Comparison of ENCODE assay signal across 10 cellular contexts in the genomic region with DNA sequence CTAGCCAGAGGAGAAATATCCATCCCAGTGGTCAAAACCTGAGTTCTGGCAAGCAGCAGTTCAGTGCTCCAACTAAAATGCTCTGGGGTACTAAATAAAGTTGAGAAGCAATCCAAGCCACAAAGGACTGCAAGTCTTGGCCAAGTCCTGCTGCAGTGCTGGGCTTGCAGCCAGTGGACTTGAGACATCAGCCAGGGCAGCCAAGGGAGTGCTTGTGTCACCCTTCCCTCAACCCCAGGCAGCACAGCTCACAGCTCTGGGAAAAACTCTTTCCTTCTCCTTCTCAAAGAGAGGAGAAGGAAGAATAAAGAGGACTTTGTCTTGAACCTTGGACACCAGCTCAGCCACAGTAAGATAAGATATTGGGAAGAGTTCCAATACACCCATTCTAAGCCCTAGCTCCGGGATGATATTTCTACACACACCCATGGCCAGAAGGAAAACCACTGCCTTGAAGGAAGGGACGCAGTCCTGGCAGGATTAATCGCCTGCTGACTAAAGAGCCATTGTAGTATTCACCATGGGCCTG.
DNase-seq lines count a peak whose midpoint lies in the region; ATAC-seq and TF ChIP-seq lines count a peak whose summit lies in the region.
"Had no signal": no experiment of that assay in that cellular context is flagged by ENCODE, and none has a peak within 500 bp of the region (broad histone marks: within the 10 kb centered on the region; RNA-seq: fewer than 3 reads in every experiment).

No MANE protein-coding gene starts in this region.

- H3K4me1 ChIP-seq in ovary (ENCODE audit: insufficient read depth), result no peaks in the 10 kb centered on the region

- WGBS in ovary, 3 donors, result 32 to 39% (median 37%) methylated on average over 3 of the region's 3 CpGs

- no peaks in the 10 kb centered on the region for H3K36me3 ChIP-seq in ovary
- H3K36me3 ChIP-seq: neutrophil had no signal

- in situ Hi-C loops in astrocyte of the cerebellum (cut with HindIII; ENCODE audit: low sequenced_read_pairs), result no loop called here

- no peak for TF ChIP-seq CTCF in astrocyte of the cerebellum (IDR thresholded peaks at IDR 0.05; ENCODE audit: low read depth, low read length, missing control alignments)
- TF ChIP-seq CTCF in ovary (IDR thresholded peaks at IDR 0.05), result no peak

- no peak for TF ChIP-seq EP300 in ovary (IDR thresholded peaks at IDR 0.05)

- H3K27ac ChIP-seq in ovary, result no peak overlapping the region
- H3K27ac ChIP-seq: neutrophil had no signal

- ATAC-seq in GM21723 (IDR thresholded peaks at IDR 0.05; ENCODE audit: unreplicated experiment) (no peak), GM19467 (IDR thresholded peaks at IDR 0.05; ENCODE audit: unreplicated experiment) (no peak)
- ATAC-seq: WTC11 had no signal

- H3K4me3 ChIP-seq in astrocyte of the cerebellum (ENCODE audit: low read depth, low read length) (no peak overlapping the region), ovary (no peak overlapping the region)

- H3K9me3 ChIP-seq in ovary, result no peaks in the 10 kb centered on the region
- H3K9me3 ChIP-seq: neutrophil had no signal

- intact Hi-C loops in head of caudate nucleus (cut with DNase I) (no loop called here), ovary (cut with DNase I) (no loop called here)

- H3K27me3 ChIP-seq in ovary, result peaks cover 3% of the 10 kb centered on the region
- H3K27me3 ChIP-seq: neutrophil had no signal

- DNase-seq in AG20443 (ENCODE audit: low spot score), result peak; percentile 29
- peak; percentile 88 for DNase-seq in astrocyte of the cerebellum (ENCODE audit: low read depth)
- DNase-seq in head of caudate nucleus, result peak in 37 of 42 donors; percentile 0 to 70 (median 32)
- DNase-seq in ovary, result peak; percentile 28 to 58 (median 42)
- DNase-seq in effector CD4-positive, alpha-beta T cell, result no peak
- DNase-seq in MV-4-11 (lab: John Stamatoyannopoulos, UW), result no peak

- no peak for TF ChIP-seq POLR2A in ovary (IDR thresholded peaks at IDR 0.05)

Comparison
In these comparisons a context has a peak if more than half of its experiments do, and no peak if none do; other contexts are left out.
1. DNase-seq: peak in AG20443 (single experiment), astrocyte of the cerebellum (single experiment), head of caudate nucleus (37 of 42) and ovary (5 of 5); none in effector CD4-positive, alpha-beta T cell (single experiment) and MV-4-11 (single experiment).